Comparison of ENCODE assay signal across 15 cellular contexts in the genomic region with DNA sequence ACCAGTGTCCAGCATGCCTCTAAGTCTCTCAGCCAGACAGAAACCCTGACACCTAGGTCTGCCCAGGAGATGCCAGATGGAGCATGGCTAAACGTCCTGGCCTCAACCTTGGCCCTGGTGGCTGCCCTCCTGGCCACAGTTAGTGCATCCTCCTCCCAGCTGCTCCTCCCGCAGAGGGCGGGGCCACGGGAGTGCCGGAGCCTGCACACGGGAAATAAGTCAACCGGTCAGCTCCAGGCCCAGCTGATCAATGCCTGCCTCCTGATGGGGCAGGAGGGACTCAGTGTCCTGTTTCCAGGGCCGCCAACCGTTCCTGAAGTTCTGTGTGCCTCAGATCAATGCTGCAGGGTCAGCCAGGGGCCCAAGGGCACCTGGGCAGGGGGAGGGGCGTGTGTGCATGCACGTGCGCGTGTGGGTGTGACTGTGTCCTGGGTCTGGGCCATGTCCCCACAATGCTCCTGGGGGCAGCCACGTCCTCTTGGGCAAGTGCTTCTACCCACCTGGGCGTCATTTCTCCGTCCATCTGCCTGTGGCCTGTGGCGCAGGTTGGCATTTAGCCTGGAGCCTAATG. TPM values are rescaled to one million over a fixed set of nuclear protein-coding genes. Genes with fewer than 3 reads are reported as not detected.
DNase-seq lines count a peak whose midpoint lies in the region; ATAC-seq and TF ChIP-seq lines count a peak whose summit lies in the region.
"Had no signal": no experiment of that assay in that cellular context is flagged by ENCODE, and none has a peak within 500 bp of the region (broad histone marks: within the 10 kb centered on the region; RNA-seq: fewer than 3 reads in every experiment).

No MANE protein-coding gene starts in this region.

- no peak for TF ChIP-seq RAD21 in IMR-90 (IDR thresholded peaks at IDR 0.05; ENCODE audit: low read length)

- H3K4me3 ChIP-seq in IMR-90 (ENCODE audit: insufficient read depth, low read depth, low read length) (no peak overlapping the region), psoas muscle (no peak overlapping the region)
- H3K4me3 ChIP-seq: GM23248, PC-9 had no signal

- peaks cover 33% of the 10 kb centered on the region for H3K4me1 Mint-ChIP-seq in WTC11

- TF ChIP-seq CTCF in IMR-90 (conservative IDR thresholded peaks at IDR 0.05; ENCODE audit: low read depth, low read length): no peak
- TF ChIP-seq CTCF in WTC11 (IDR thresholded peaks at IDR 0.05): no peak
- TF ChIP-seq CTCF in psoas muscle (IDR thresholded peaks at IDR 0.05): no peak

- H4K8ac ChIP-seq in IMR-90 (ENCODE audit: low read depth in 2 of 2, low read length in 2 of 2): no peak overlapping the region

- dilution Hi-C loops in IMR-90 (cut with HindIII; ENCODE audit: low sequenced_read_pairs, unreplicated experiment): no loop called here

- no peak overlapping the region for H3K56ac ChIP-seq in IMR-90 (ENCODE audit: extremely low read depth, insufficient read depth, low read length)

- no peak for TF ChIP-seq POLR2A in IMR-90 (IDR thresholded peaks at IDR 0.05; ENCODE audit: low read depth, low read length)

- no peak for DNase-seq in IMR-90
- no peak for DNase-seq in WTC11 (ENCODE audit: low spot score)
- DNase-seq in left lobe of liver (ENCODE audit: low spot score): peak; percentile 87
- no peak for DNase-seq in psoas muscle
- DNase-seq in iPS-NIHi11 (ENCODE audit: low spot score): no peak
- DNase-seq in SKM-1 treated with dmso at 0.1 percent for 144 hours (lab: John Stamatoyannopoulos, UW; ENCODE audit: unreplicated experiment): no peak
- DNase-seq: GM23248, KG1, NCI-H1092 treated with DMSO at 0.1 percent for 48 hours, NCI-H187, NCI-H446, PC-9 had no signal

- H3K79me1 ChIP-seq in IMR-90 (ENCODE audit: low read depth in 1 of 2, low read length in 2 of 2): no peaks in the 10 kb centered on the region

- no peaks in the 10 kb centered on the region for H3K9me3 ChIP-seq in IMR-90 (ENCODE audit: control insufficient read depth, insufficient read depth, low read length)
- H3K9me3 ChIP-seq in psoas muscle: no peaks in the 10 kb centered on the region

- no peak overlapping the region for H2AK5ac ChIP-seq in IMR-90 (ENCODE audit: low read depth, low read length)

- no peaks in the 10 kb centered on the region for H3K36me3 ChIP-seq in IMR-90 (ENCODE audit: control insufficient read depth, insufficient read depth, low read length)
- no peaks in the 10 kb centered on the region for H3K36me3 ChIP-seq in psoas muscle (ENCODE audit: insufficient read depth in 1 of 2, low read depth in 1 of 2)

- H4K20me1 ChIP-seq in IMR-90 (ENCODE audit: insufficient read depth, low read length): no peaks in the 10 kb centered on the region; the same call in 1 of the 2 replicates

- no peak overlapping the region for H3K27ac ChIP-seq in IMR-90 (ENCODE audit: insufficient read depth, low read length)
- peak overlapping the region; percentile 71 for H3K27ac ChIP-seq in psoas muscle
- H3K27ac ChIP-seq: GM23248, HL-60, PC-9 had no signal

- peaks cover 64% of the 10 kb centered on the region for H3K27me3 ChIP-seq in IMR-90 (ENCODE audit: control insufficient read depth, insufficient read depth, low read length)
- H3K27me3 ChIP-seq in psoas muscle (ENCODE audit: insufficient read depth in 3 of 3, low read length in 2 of 3): no peaks in the 10 kb centered on the region

- H3K14ac ChIP-seq in IMR-90 (replicated peaks; ENCODE audit: low read depth, low read length): no peak overlapping the region

- H2BK20ac ChIP-seq in IMR-90 (ENCODE audit: low read depth, low read length): no peak overlapping the region

- no peak overlapping the region for H3K4me3 Mint-ChIP-seq in WTC11

- no TSS peak for BruUV-seq in IMR-90 (replicated peaks; lab: Mats Ljungman, UMichigan)

- no peak overlapping the region for H3K23ac ChIP-seq in IMR-90 (ENCODE audit: low read depth, low read length)

- 83% methylated on average over 9 of the region's 17 CpGs; no CpG with 5 or more reads in 1 of the 2 experiments for WGBS in IMR-90 (ENCODE audit: extremely low coverage in 2 of 2, insufficient read length in 1 of 2), 2 experiments
- 66 to 69% (median 68%) methylated on average over 17 of the region's 17 CpGs for WGBS in psoas muscle, 3 donors

- H3K4me2 ChIP-seq in IMR-90 (ENCODE audit: low read depth, low read length): no peak overlapping the region
- H3K4me2 ChIP-seq: PC-9 had no signal

- no peak for ATAC-seq in IMR-90 (ENCODE audit: low read depth)
- ATAC-seq in WTC11: no peak
- ATAC-seq in left lobe of liver: peak; percentile 77
- ATAC-seq in psoas muscle: no peak
- ATAC-seq in activated CD4-positive, CD25-positive, alpha-beta regulatory T cell treated with anti-CD3 and anti-CD28 coated beads, Interleukin-2, amount 50 U/mL, for 24 hours: no peak

- H3K36me3 Mint-ChIP-seq in WTC11: no peaks in the 10 kb centered on the region

- no peak overlapping the region for H3K18ac ChIP-seq in IMR-90 (ENCODE audit: low read depth, low read length)

- H2BK5ac ChIP-seq in IMR-90 (ENCODE audit: low read depth, low read length, poor library complexity, severe bottlenecking): no peak overlapping the region

- H2AK9ac ChIP-seq in IMR-90 (replicated peaks; ENCODE audit: low read depth, low read length, poor library complexity): no peak overlapping the region

- H3K4me1 ChIP-seq in IMR-90 (ENCODE audit: control insufficient read depth, insufficient read depth, low read length) (no peaks in the 10 kb centered on the region; the same call in 1 of the 2 replicates), psoas muscle (peaks cover 21% of the 10 kb centered on the region)

- H3K27me3 Mint-ChIP-seq in WTC11 (ENCODE audit: low read depth): peaks cover 24% of the 10 kb centered on the region

- H4K5ac ChIP-seq in IMR-90 (ENCODE audit: low read depth, low read length): no peak overlapping the region

- intact Hi-C loops in IMR-90 (cut with micrococcal nuclease): no loop called here
- intact Hi-C loops in psoas muscle (cut with DNase I): loop anchor here in 1 of 2 donors (10.0 kb wide), 1 partner anchor 57 kb away; no protein-coding TSS in a partner anchor

- H2AFZ ChIP-seq in IMR-90 (replicated peaks; ENCODE audit: low read length, poor library complexity): peak overlapping the region; percentile 58
- H2AFZ ChIP-seq: GM23248, PC-9 had no signal

- H3K4ac ChIP-seq in IMR-90 (ENCODE audit: low read depth, low read length): no peak overlapping the region

- in situ Hi-C loops in IMR-90 (cut with MboI; ENCODE audit: low sequenced_read_pairs): no loop called here

- no peak overlapping the region for H3K27ac Mint-ChIP-seq in WTC11

- no peak overlapping the region for H2BK120ac ChIP-seq in IMR-90 (ENCODE audit: low read depth, low read length)

- no peak overlapping the region for H2BK15ac ChIP-seq in IMR-90 (ENCODE audit: low read depth, low read length)

- CTCF ChIA-PET in IMR-90 (lab: Yijun Ruan, JAX): no interaction called here
- CTCF ChIA-PET in WTC11 (lab: Charles Lee): no interaction called here

- H3K9me3 Mint-ChIP-seq in WTC11: no peaks in the 10 kb centered on the region

- H3K9me1 ChIP-seq in IMR-90 (ENCODE audit: insufficient read depth, low read length): no peaks in the 10 kb centered on the region

- no peak overlapping the region for H3K9ac ChIP-seq in IMR-90 (ENCODE audit: low read depth, low read length)
- H3K9ac ChIP-seq: GM23248 had no signal

- no peak overlapping the region for H4K91ac ChIP-seq in IMR-90 (ENCODE audit: insufficient read depth, low read depth, low read length)

- POLR2A ChIA-PET in IMR-90 (lab: Charles Lee; ENCODE audit: unreplicated experiment): no interaction called here
- POLR2A ChIA-PET in WTC11 (lab: Charles Lee): interaction anchor here (0.8 kb wide), 1 partner anchor 158 kb away, joined by 3 read pairs; the partner anchor contains the start of gene TMEM11

TF ChIP-seq in IMR-90, 13 proteins besides CTCF, POLR2A, EP300 and RAD21:
- TF ChIP-seq CHD1 (IDR thresholded peaks at IDR 0.05; ENCODE audit: low read depth, low read length) (no peak), RFX5 (IDR thresholded peaks at IDR 0.05; ENCODE audit: low read depth, low read length) (no peak), FOS (IDR thresholded peaks at IDR 0.05; ENCODE audit: low read depth, low read length) (no peak), BHLHE40 (IDR thresholded peaks at IDR 0.05; ENCODE audit: low read depth, low read length) (no peak)
- TF ChIP-seq, protein P1, sequence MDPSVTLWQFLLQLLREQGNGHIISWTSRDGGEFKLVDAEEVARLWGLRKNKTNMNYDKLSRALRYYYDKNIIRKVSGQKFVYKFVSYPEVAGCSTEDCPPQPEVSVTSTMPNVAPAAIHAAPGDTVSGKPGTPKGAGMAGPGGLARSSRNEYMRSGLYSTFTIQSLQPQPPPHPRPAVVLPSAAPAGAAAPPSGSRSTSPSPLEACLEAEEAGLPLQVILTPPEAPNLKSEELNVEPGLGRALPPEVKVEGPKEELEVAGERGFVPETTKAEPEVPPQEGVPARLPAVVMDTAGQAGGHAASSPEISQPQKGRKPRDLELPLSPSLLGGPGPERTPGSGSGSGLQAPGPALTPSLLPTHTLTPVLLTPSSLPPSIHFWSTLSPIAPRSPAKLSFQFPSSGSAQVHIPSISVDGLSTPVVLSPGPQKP (IDR thresholded peaks at IDR 0.05; ENCODE audit: borderline replicate concordance, low read depth, low read length): no peak

TF ChIP-seq in WTC11, 78 proteins besides CTCF, POLR2A, EP300 and RAD21:
- TF ChIP-seq ZNF263 (CRISPR knock-in tag; IDR thresholded peaks at IDR 0.05; ENCODE audit: low read depth) (peak; percentile 83), E2F1 (CRISPR knock-in tag; IDR thresholded peaks at IDR 0.05) (no peak)

RNA-seq across cellular contexts. Expression of gene KCNJ12, which starts 4.6 kb away (rescaled TPM):
- total RNA-seq in IMR-90 (2012; rRNA removed) (under 0.01 and 0.28 TPM in 2 replicates), WTC11 (2021) (2.2 to 2.3 TPM (median 2.3 TPM) in 3 replicates), left lobe of liver (1.7 TPM), psoas muscle (10 to 100 TPM in 3 of 4 donors, 1 to 10 TPM in 1; 9.4 to 31.0 (median 23.4) TPM)
- polyA plus RNA-seq in IMR-90 (2012; rRNA removed) (0.10 and 0.13 TPM in 2 replicates), psoas muscle (10 to 100 TPM in 2 of 3 donors, 1 to 10 TPM in 1; 5.2 to 42.7 (median 13.6) TPM)
- polyA plus RNA-seq in IMR-90 (2012; cell fraction: cytosol; rRNA removed): 0.14 and 0.32 TPM in 2 replicates
- 0.13 and 0.17 TPM in 2 replicates for polyA plus RNA-seq in IMR-90 (2012; cell fraction: nucleus; rRNA removed; ENCODE audit: low replicate concordance)
- total RNA-seq: MCF 10A had no signal
